ENCODE assay signal across 11 cellular contexts in the genomic region with DNA sequence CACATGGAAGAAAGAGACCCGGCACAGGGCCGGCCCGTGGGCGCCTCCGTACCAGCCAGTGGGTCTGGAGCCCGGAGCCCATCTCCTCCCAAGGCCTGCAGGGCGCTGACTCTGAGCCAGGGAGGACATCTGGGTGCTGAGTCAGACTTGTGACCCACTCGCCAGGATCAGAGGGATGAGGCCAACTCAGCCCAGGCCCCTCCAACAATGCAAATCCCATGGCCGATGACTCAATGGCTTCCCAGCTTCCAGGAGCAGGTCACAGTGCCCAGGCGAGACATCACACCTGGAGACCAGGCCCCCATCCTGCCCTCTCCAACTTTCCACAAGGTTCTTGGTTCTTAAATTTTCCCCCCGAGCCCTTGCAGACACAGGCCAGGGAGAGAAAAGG.
A peak's percentile ranks its signal among the peaks of the same experiment; 100 is the strongest.
DNase-seq lines count a peak whose midpoint lies in the region; ATAC-seq and TF ChIP-seq lines count a peak whose summit lies in the region.
"Had no signal": no experiment of that assay in that cellular context is flagged by ENCODE, and none has a peak within 500 bp of the region (broad histone marks: within the 10 kb centered on the region; RNA-seq: fewer than 3 reads in every experiment).

No MANE protein-coding gene starts in this region.

- TF ChIP-seq EP300 in transverse colon (IDR thresholded peaks at IDR 0.05; ENCODE audit: low read depth), result no peak

- no peak overlapping the region for H2AK5ac ChIP-seq in mesenchymal stem cell (ENCODE audit: low read length, severe bottlenecking)

- peak overlapping the region; percentile 9 for H3K9ac ChIP-seq in mesenchymal stem cell (ENCODE audit: low read length)

- H2BK12ac ChIP-seq in mesenchymal stem cell (ENCODE audit: low read length in 2 of 2), result no peak overlapping the region

- H3K27ac ChIP-seq in cingulate gyrus (ENCODE audit: low read depth, low read length), result peak overlapping the region; percentile 88
- H3K27ac ChIP-seq in mesenchymal stem cell (ENCODE audit: low read length, poor library complexity, severe bottlenecking), result no peak overlapping the region
- peak overlapping the region; percentile 46 to 87 (median 70) for H3K27ac ChIP-seq in transverse colon

- H3K27ac Mint-ChIP-seq in activated CD4-positive, alpha-beta T cell treated with anti-CD3 and anti-CD28 coated beads, Interleukin-2, amount 10 ng/mL, durations not matched to agents 24 days and 14 days, result no peak overlapping the region
- H3K27ac Mint-ChIP-seq: activated T-cell treated with anti-CD3 and anti-CD28 coated beads, Interleukin-2, amount 50 U/mL, for 72 hours; T-helper 2 cell treated with Interferon-gamma antibody and Interleukin-4, amounts not matched to agents 5 μg/mL and 100 μg/mL, for 36 hours had no signal

- H3K9me3 Mint-ChIP-seq in activated CD4-positive, alpha-beta T cell treated with anti-CD3 and anti-CD28 coated beads, Interleukin-2, amount 10 ng/mL, durations not matched to agents 24 days and 14 days, result no peaks in the 10 kb centered on the region
- H3K9me3 Mint-ChIP-seq: activated T-cell treated with anti-CD3 and anti-CD28 coated beads, Interleukin-2, amount 50 U/mL, for 72 hours; T-helper 2 cell treated with Interferon-gamma antibody and Interleukin-4, amounts not matched to agents 5 μg/mL and 100 μg/mL, for 36 hours had no signal

- no peak overlapping the region for H3K4me2 ChIP-seq in mesenchymal stem cell (ENCODE audit: low read length, poor library complexity, severe bottlenecking)

- H3K4me1 Mint-ChIP-seq in activated CD4-positive, alpha-beta T cell treated with anti-CD3 and anti-CD28 coated beads, Interleukin-2, amount 10 ng/mL, durations not matched to agents 24 days and 14 days, result peaks cover 5% of the 10 kb centered on the region

- peaks cover 56% of the 10 kb centered on the region for H3K79me1 ChIP-seq in mesenchymal stem cell (replicated peaks; ENCODE audit: low read length, poor library complexity, severe bottlenecking)

- no peak overlapping the region for H2BK15ac ChIP-seq in mesenchymal stem cell (ENCODE audit: low read depth, poor library complexity, severe bottlenecking)

- H3K27me3 ChIP-seq in MG63, result no peaks in the 10 kb centered on the region
- no peaks in the 10 kb centered on the region for H3K27me3 ChIP-seq in mesenchymal stem cell (ENCODE audit: control insufficient read depth in 1 of 2, insufficient read depth in 1 of 2, low read length in 2 of 2)
- H3K27me3 ChIP-seq in transverse colon, result no peaks in the 10 kb centered on the region

- H4K91ac ChIP-seq in mesenchymal stem cell (ENCODE audit: low read length), result no peak overlapping the region

- no peak for TF ChIP-seq POLR2A in transverse colon (IDR thresholded peaks at IDR 0.05)

- no peak overlapping the region for H2BK120ac ChIP-seq in mesenchymal stem cell (ENCODE audit: low read depth, low read length)

- H3K36me3 Mint-ChIP-seq in activated CD4-positive, alpha-beta T cell treated with anti-CD3 and anti-CD28 coated beads, Interleukin-2, amount 10 ng/mL, durations not matched to agents 24 days and 14 days (ENCODE audit: low read depth), result peaks cover 43% of the 10 kb centered on the region

- DNase-seq in MG63, result peak; percentile 89
- peak; percentile 46 for DNase-seq in mesenchymal stem cell
- peak; percentile 29 for DNase-seq in transverse colon
- no peak for DNase-seq in activated CD4-positive, alpha-beta T cell treated with anti-CD3 and anti-CD28 coated beads, Interleukin-2, amount 10 ng/mL, durations not matched to agents 24 days and 14 days
- DNase-seq in NCI-H1694 (lab: John Stamatoyannopoulos, UW), result no peak
- DNase-seq: activated T-cell treated with anti-CD3 and anti-CD28 coated beads, Interleukin-2, amount 50 U/mL, for 72 hours; NCI-H524 had no signal

- no peak overlapping the region for H4K8ac ChIP-seq in mesenchymal stem cell (ENCODE audit: low read length)

- no peak for ATAC-seq in GM19035 (IDR thresholded peaks at IDR 0.05; ENCODE audit: unreplicated experiment)
- ATAC-seq: activated T-cell treated with anti-CD3 and anti-CD28 coated beads, Interleukin-2, amount 50 U/mL, for 72 hours had no signal

- H3K27me3 Mint-ChIP-seq in activated CD4-positive, alpha-beta T cell treated with anti-CD3 and anti-CD28 coated beads, Interleukin-2, amount 10 ng/mL, durations not matched to agents 24 days and 14 days, result no peaks in the 10 kb centered on the region

- H2BK5ac ChIP-seq in mesenchymal stem cell (ENCODE audit: low read depth, low read length, poor library complexity, severe bottlenecking), result no peak overlapping the region

- H2AFZ ChIP-seq in mesenchymal stem cell (ENCODE audit: low read depth, low read length), result no peak overlapping the region

- 68% methylated on average over 11 of the region's 11 CpGs for WGBS in mesenchymal stem cell
- 81 to 97% methylated on average over 5 to 11 of the region's 11 CpGs for WGBS in transverse colon (ENCODE audit: low coverage in 1 of 2), 2 donors

- H3K36me3 ChIP-seq in MG63 (no peaks in the 10 kb centered on the region), mesenchymal stem cell (ENCODE audit: control insufficient read depth in 1 of 2, insufficient read depth in 2 of 2, low read depth in 1 of 2, low read length in 2 of 2) (peaks cover 24 to 73% of the 10 kb centered on the region in 2 experiments), transverse colon (peaks cover 0 to 25% (median 10%) of the 10 kb centered on the region in 4 donors)

- no peak overlapping the region for H3K4me3 Mint-ChIP-seq in activated CD4-positive, alpha-beta T cell treated with anti-CD3 and anti-CD28 coated beads, Interleukin-2, amount 10 ng/mL, durations not matched to agents 24 days and 14 days
- H3K4me3 Mint-ChIP-seq: activated T-cell treated with anti-CD3 and anti-CD28 coated beads, Interleukin-2, amount 50 U/mL, for 72 hours; T-helper 2 cell treated with Interferon-gamma antibody and Interleukin-4, amounts not matched to agents 5 μg/mL and 100 μg/mL, for 36 hours had no signal

- no peaks in the 10 kb centered on the region for H3K9me3 ChIP-seq in MG63
- no peaks in the 10 kb centered on the region for H3K9me3 ChIP-seq in mesenchymal stem cell (ENCODE audit: control insufficient read depth, low read length)
- no peaks in the 10 kb centered on the region for H3K9me3 ChIP-seq in transverse colon

- H3K4me3 ChIP-seq in MG63 (no peak overlapping the region), mesenchymal stem cell (ENCODE audit: insufficient read depth in 1 of 2, low read depth in 1 of 2, low read length in 2 of 2) (no peak overlapping the region), transverse colon (no peak overlapping the region)
- H3K4me3 ChIP-seq: lung had no signal

- TF ChIP-seq CTCF in transverse colon (IDR thresholded peaks at IDR 0.05), result no peak

- H3K4me1 ChIP-seq in mesenchymal stem cell (ENCODE audit: control insufficient read depth, insufficient read depth, low read depth, low read length) (peaks cover 53% of the 10 kb centered on the region), transverse colon (peaks cover 13 to 61% (median 39%) of the 10 kb centered on the region in 4 donors)

- in situ Hi-C loops in transverse colon (cut with MboI; ENCODE audit: low pct_ligation_motif_present in 1 of 4, low pct_unique_long_range_greater_than_20kb in 1 of 4, low sequenced_read_pairs in 3 of 4), result loop anchor here (5.0 to 25.0 kb wide), 3 partner anchors 407 to 412 kb away; no protein-coding TSS in a partner anchor

- no peak overlapping the region for H3K14ac ChIP-seq in mesenchymal stem cell (ENCODE audit: low read length in 2 of 2)

- H3K23ac ChIP-seq in mesenchymal stem cell (ENCODE audit: low read length in 2 of 2), result no peak overlapping the region

- intact Hi-C loops in transverse colon (cut with DNase I; ENCODE audit: low total_unique reads), result loop anchor here (5.0 kb wide), 2 partner anchors 92 to 412 kb away; no protein-coding TSS in a partner anchor
- intact Hi-C loops in activated CD4-positive, alpha-beta T cell treated with anti-CD3 and anti-CD28 coated beads, Interleukin-2, amount 10 ng/mL, durations not matched to agents 24 days and 14 days (cut with micrococcal nuclease), result loop anchor here (5.0 kb wide), 1 partner anchor 62 kb away; no protein-coding TSS in a partner anchor

- no peak overlapping the region for H3K4ac ChIP-seq in mesenchymal stem cell (ENCODE audit: low read depth in 1 of 2, low read length in 2 of 2)

- H3K18ac ChIP-seq in mesenchymal stem cell (ENCODE audit: low read depth in 1 of 2, low read length in 2 of 2), result no peak overlapping the region

Comparison
In these comparisons a context has a peak if more than half of its experiments do, and no peak if none do; other contexts are left out.
1. DNase-seq: peak in MG63 (single experiment), mesenchymal stem cell (single experiment) and transverse colon (single experiment); none in activated CD4-positive, alpha-beta T cell treated with anti-CD3 and anti-CD28 coated beads, Interleukin-2, amount 10 ng/mL, durations not matched to agents 24 days and 14 days (single experiment) and NCI-H1694 (single experiment).